ENCODE assay signal across 9 cellular contexts in genomic region chr1:111450185-111450584, GRCh38. TPM values are rescaled to one million over a fixed set of nuclear protein-coding genes. Genes with fewer than 3 reads are reported as not detected.
A peak's percentile ranks its signal among the peaks of the same experiment; 100 is the strongest.
DNase-seq lines count a peak whose midpoint lies in the region; ATAC-seq and TF ChIP-seq lines count a peak whose summit lies in the region.
"Had no signal": no experiment of that assay in that cellular context is flagged by ENCODE, and none has a peak within 500 bp of the region (broad histone marks: within the 10 kb centered on the region; RNA-seq: fewer than 3 reads in every experiment).

No MANE protein-coding gene starts in this region.

- intact Hi-C loops in heart right ventricle (cut with DNase I) = no loop called here
- intact Hi-C loops in cardiac septum (cut with DNase I) = no loop called here
- intact Hi-C loops in breast epithelium (cut with DNase I; ENCODE audit: low total_unique reads) = no loop called here
- intact Hi-C loops in vagina (cut with DNase I) = no loop called here

- peaks cover 0 to 68% (median 22%) of the 10 kb centered on the region in 9 donors for H3K36me3 ChIP-seq in heart right ventricle
- no peaks in the 10 kb centered on the region for H3K36me3 ChIP-seq in breast epithelium
- H3K36me3 ChIP-seq in vagina = peaks cover 0 to 27% of the 10 kb centered on the region in 2 donors

- H3K4me3 ChIP-seq in heart right ventricle = peak overlapping the region; percentile 61 to 89 (median 80)
- H3K4me3 ChIP-seq in breast epithelium = peak overlapping the region; percentile 79 to 95 (median 81)
- peak overlapping the region; percentile 97 for H3K4me3 ChIP-seq in mononuclear cell (ENCODE audit: low read length)
- H3K4me3 ChIP-seq in vagina = peak overlapping the region; percentile 76 to 95

- ATAC-seq in heart right ventricle (no peak), GM21528 (IDR thresholded peaks at IDR 0.05; ENCODE audit: low FRiP score, unreplicated experiment) (no peak)

- TF ChIP-seq POLR2A in breast epithelium (IDR thresholded peaks at IDR 0.05) (no peak), vagina (IDR thresholded peaks at IDR 0.05) (no peak)

- TF ChIP-seq CTCF in heart right ventricle (IDR thresholded peaks at IDR 0.05) (no peak), breast epithelium (IDR thresholded peaks at IDR 0.05) (no peak), vagina (IDR thresholded peaks at IDR 0.05) (no peak)

- H3K27me3 ChIP-seq in heart right ventricle (no peaks in the 10 kb centered on the region), breast epithelium (no peaks in the 10 kb centered on the region), mononuclear cell (ENCODE audit: insufficient read depth, low read length) (no peaks in the 10 kb centered on the region), vagina (no peaks in the 10 kb centered on the region)

- H3K4me1 ChIP-seq in heart right ventricle = peaks cover 0 to 71% (median 66%) of the 10 kb centered on the region in 9 donors
- peaks cover 0 to 19% of the 10 kb centered on the region in 2 donors for H3K4me1 ChIP-seq in breast epithelium
- peaks cover 52% of the 10 kb centered on the region for H3K4me1 ChIP-seq in mononuclear cell (ENCODE audit: insufficient read depth, low read length)
- peaks cover 68% of the 10 kb centered on the region for H3K4me1 ChIP-seq in vagina

- 44 to 46% methylated on average over 3 of the region's 3 CpGs for WGBS in heart right ventricle, 2 donors

- H3K9me3 ChIP-seq in heart right ventricle (no peaks in the 10 kb centered on the region), breast epithelium (no peaks in the 10 kb centered on the region), mononuclear cell (ENCODE audit: low read depth, low read length) (no peaks in the 10 kb centered on the region), vagina (no peaks in the 10 kb centered on the region)

- H3K27ac ChIP-seq in heart right ventricle (peak overlapping the region in 9 of 10 donors; percentile 80 to 97 (median 90)), breast epithelium (peak overlapping the region; percentile 85 to 90), vagina (peak overlapping the region; percentile 78)

- DNase-seq in heart right ventricle (no peak), cardiac septum (ENCODE audit: low spot score) (no peak), breast epithelium (ENCODE audit: low spot score in 2 of 2) (no peak), vagina (ENCODE audit: extremely low spot score in 2 of 2) (no peak), UCSD-AML1 (lab: John Stamatoyannopoulos, UW; ENCODE audit: unreplicated experiment) (no peak), AML-193 (lab: John Stamatoyannopoulos, UW) (no peak)
- DNase-seq: Kasumi-1 had no signal

RNA-seq across cellular contexts. Expression of gene ATP5PB, which starts 0.9 kb away (rescaled TPM):
- 100 to 1,000 TPM; 566 to 899 (median 797) TPM for total RNA-seq in heart right ventricle
- polyA plus RNA-seq in heart right ventricle = 100 to 1,000 TPM; 146 to 661 TPM
- total RNA-seq in cardiac septum = 565 TPM
- total RNA-seq in breast epithelium = 100 to 1,000 TPM; 143 to 159 (median 148) TPM
- total RNA-seq in mononuclear cell = 177 TPM
- total RNA-seq in vagina = 142 TPM

RNA-seq across cellular contexts. Expression of gene WDR77, which starts 1.1 kb away (rescaled TPM):
- total RNA-seq in heart right ventricle (10 to 100 TPM; 26.0 to 40.3 (median 35.3) TPM), cardiac septum (29.6 TPM), breast epithelium (10 to 100 TPM; 22.7 to 33.8 (median 30.2) TPM), mononuclear cell (8.6 TPM), vagina (50.8 TPM)
- 10 to 100 TPM; 21.4 to 55.8 TPM for polyA plus RNA-seq in heart right ventricle

RNA-seq across cellular contexts. Expression of gene OVGP1, which starts 22.6 kb away (rescaled TPM):
- total RNA-seq in heart right ventricle (under 1 TPM in 9 of 10 donors, not detected in 1; 0.19 to 0.75 (median 0.40) TPM), cardiac septum (0.46 TPM), breast epithelium (1 to 10 TPM; 2.6 to 7.9 (median 6.6) TPM), mononuclear cell (3.7 TPM), vagina (3.7 TPM)
- polyA plus RNA-seq in heart right ventricle = 1 to 10 TPM in 1 of 2 donors, under 1 TPM in 1; 0.43 to 2.5 TPM

RNA-seq across cellular contexts. Expression of gene C1orf162, which starts 23.6 kb away (rescaled TPM):
- total RNA-seq in heart right ventricle (10 to 100 TPM in 3 of 10 donors, 1 to 10 TPM in 7; 1.5 to 23.8 (median 3.4) TPM), cardiac septum (2.6 TPM), breast epithelium (10 to 100 TPM; 22.3 to 51.2 (median 23.0) TPM), mononuclear cell (34.4 TPM), vagina (46.2 TPM)
- polyA plus RNA-seq in heart right ventricle = 10 to 100 TPM; 11.6 to 21.6 TPM

RNA-seq across cellular contexts. Expression of gene ADORA3, which starts 53.2 kb away (rescaled TPM):
- total RNA-seq in heart right ventricle (1 to 10 TPM in 5 of 10 donors, under 1 TPM in 3, not detected in 2; 0.17 to 4.7 (median 1.6) TPM), cardiac septum (0.51 TPM), breast epithelium (10 to 100 TPM in 2 of 3 donors, 1 to 10 TPM in 1; 9.5 to 13.8 (median 13.2) TPM), mononuclear cell (not detected), vagina (5.2 TPM)
- polyA plus RNA-seq in heart right ventricle = 1 to 10 TPM; 1.9 TPM
